In the genomic region with DNA sequence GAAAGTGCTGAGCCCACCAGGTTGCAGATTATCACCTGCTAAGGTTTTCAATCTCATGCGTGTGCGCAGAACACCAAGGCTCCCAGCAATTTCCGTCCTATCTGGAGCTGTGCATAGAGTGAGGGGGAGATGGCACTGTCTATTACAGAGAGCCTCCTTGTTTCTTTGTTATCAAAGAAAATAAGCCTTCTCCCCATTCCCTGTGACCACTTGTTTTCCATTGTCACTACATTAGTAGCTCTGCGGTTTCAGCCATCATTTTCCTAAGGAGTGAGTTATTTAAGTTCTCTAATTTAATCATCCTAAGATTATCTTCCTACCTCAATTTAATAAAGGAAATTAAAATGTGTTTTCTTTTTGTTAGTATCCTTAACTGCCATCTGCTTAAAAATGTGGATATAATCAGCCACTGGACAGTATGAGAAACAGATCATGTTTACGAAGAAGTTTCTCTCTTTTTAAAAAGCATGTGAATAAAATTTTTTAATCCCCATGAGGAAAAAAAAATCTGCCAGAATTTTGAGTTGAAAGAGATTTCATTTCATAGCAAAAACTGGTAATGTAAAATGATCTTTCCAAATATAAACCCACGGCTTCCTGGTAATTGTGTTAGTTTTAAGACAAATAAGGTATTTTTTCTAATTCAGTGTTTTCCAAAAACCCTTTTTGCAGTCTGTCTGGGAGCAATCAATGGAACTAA, we compare ENCODE assay signal across 2 cellular contexts.
A peak's percentile ranks its signal among the peaks of the same experiment; 100 is the strongest.
TF ChIP-seq lines count a peak whose summit lies in the region.

No MANE protein-coding gene starts in this region.

TF ChIP-seq in HEK293, 187 proteins besides CTCF, POLR2A, EP300 and RAD21 (continued from another document):
- peak; percentile 10; the same call in 1 of the 2 replicates for TF ChIP-seq PRDM6 (tag by site-specific recombination; IDR thresholded peaks at IDR 0.05)
- 0 out of 2 replicates have a peak, but pooled peaks have one; percentile 12 for TF ChIP-seq WT1 (tag by site-specific recombination; IDR thresholded peaks at IDR 0.05)
- no peak for TF ChIP-seq KLF9 (tag by site-specific recombination; IDR thresholded peaks at IDR 0.05; ENCODE audit: low read depth)

TF ChIP-seq in K562, 482 proteins besides CTCF, POLR2A, EP300 and RAD21 (continued from another document):
- no peak for TF ChIP-seq NEUROD1 (IDR thresholded peaks at IDR 0.05; ENCODE audit: borderline replicate concordance, low read depth, low read length, partially characterized antibody)
- no peak for TF ChIP-seq CEBPG (CRISPR knock-in tag; IDR thresholded peaks at IDR 0.05)
- no peak for TF ChIP-seq CEBPG (tag; conservative IDR thresholded peaks at IDR 0.05 in 1 of 2, IDR thresholded peaks at IDR 0.05 in 1 of 2)
- TF ChIP-seq NR2C2 (CRISPR knock-in tag; IDR thresholded peaks at IDR 0.05), result no peak
- no peak for TF ChIP-seq NR2C2 (tag; IDR thresholded peaks at IDR 0.05)
- TF ChIP-seq HSF4 (CRISPR knock-in tag; IDR thresholded peaks at IDR 0.05; ENCODE audit: borderline replicate concordance), result no peak
- no peak for TF ChIP-seq DDX20 (tag; IDR thresholded peaks at IDR 0.05; ENCODE audit: low read depth)
- TF ChIP-seq NRF1 (conservative IDR thresholded peaks at IDR 0.05 in 1 of 2, IDR thresholded peaks at IDR 0.05 in 1 of 2), result no peak
- no peak for TF ChIP-seq SIRT6 (IDR thresholded peaks at IDR 0.05; ENCODE audit: low read depth, low read length)
- no peak for TF ChIP-seq ID3 (CRISPR knock-in tag; IDR thresholded peaks at IDR 0.05)
- TF ChIP-seq ID3 (tag; IDR thresholded peaks at IDR 0.05), result no peak
- TF ChIP-seq MITF (IDR thresholded peaks at IDR 0.05), result no peak
- TF ChIP-seq ZNF217 (CRISPR knock-in tag; IDR thresholded peaks at IDR 0.05), result no peak
- TF ChIP-seq TAL1 (IDR thresholded peaks at IDR 0.05), result no peak
- no peak for TF ChIP-seq RFX7 (CRISPR knock-in tag; IDR thresholded peaks at IDR 0.05)
- TF ChIP-seq MCM5 (IDR thresholded peaks at IDR 0.05; ENCODE audit: low read depth), result no peak
- TF ChIP-seq ZNF644 (tag; IDR thresholded peaks at IDR 0.05; ENCODE audit: low read depth), result no peak
